ENCODE assay signal across 8 cellular contexts in the genomic region with DNA sequence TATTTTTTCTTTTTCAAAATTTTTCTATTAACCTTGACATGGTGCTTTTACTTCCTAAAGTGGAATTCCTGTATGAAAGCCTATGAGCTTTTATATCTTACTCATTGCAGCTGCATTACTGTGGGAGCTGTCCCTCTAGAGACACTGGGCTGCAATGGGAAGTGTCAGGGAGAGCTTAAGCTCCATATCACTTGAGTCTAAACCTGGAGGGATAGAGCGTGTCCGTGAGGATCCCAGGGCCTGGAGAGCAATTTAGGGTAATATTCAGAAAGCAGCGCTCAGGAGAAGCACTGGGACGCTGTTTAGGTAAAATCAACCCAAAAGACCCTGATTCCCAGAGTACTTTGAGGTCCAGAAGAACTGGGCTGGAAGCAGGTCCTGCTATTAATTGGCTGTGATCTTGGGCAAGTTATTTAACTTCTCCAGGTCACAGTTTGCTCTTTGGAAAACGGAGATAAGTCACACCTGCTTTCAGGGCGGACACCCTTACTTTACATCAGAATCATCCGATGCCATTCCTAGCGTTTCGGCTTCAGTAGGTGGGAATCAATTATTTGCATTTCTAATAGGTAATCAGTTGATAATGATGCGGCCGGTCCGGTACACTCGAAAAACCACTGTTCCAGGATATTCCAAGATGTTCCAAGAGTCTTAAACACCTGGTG. TPM values are rescaled to one million over a fixed set of nuclear protein-coding genes. Genes with fewer than 3 reads are reported as not detected.
DNase-seq lines count a peak whose midpoint lies in the region; ATAC-seq, FAIRE-seq and TF ChIP-seq lines count a peak whose summit lies in the region.

No MANE protein-coding gene starts in this region.

- CTCF ChIA-PET in activated naive CD4-positive, alpha-beta T cell treated with anti-CD3 and anti-CD28 coated beads for 36 hours (lab: Charles Lee), result interaction anchor here (0.6 to 0.7 kb wide), 6 partner anchors 85 to 507 kb away, joined by 3 to 4 read pairs (median 3); no protein-coding TSS in a partner anchor
- CTCF ChIA-PET in HepG2 (lab: Yijun Ruan, JAX; ENCODE audit: low intra/inter-chr PET ratio, low total read pairs), result no interaction called here

- POLR2A ChIA-PET in HepG2 (lab: Yijun Ruan, JAX), result interaction anchor here (0.6 to 4.0 kb wide), 32 partner anchors 10 to 695 kb away, joined by 3 to 41 read pairs (median 5); partner anchors contain the start of genes AAR2, CEP250, NFS1 and PHF20

- H3K4me1 Mint-ChIP-seq in activated naive CD4-positive, alpha-beta T cell treated with anti-CD3 and anti-CD28 coated beads for 36 hours (ENCODE audit: low read depth), result peaks cover 19% of the 10 kb centered on the region
- peaks cover 12% of the 10 kb centered on the region for H3K4me1 Mint-ChIP-seq in activated T-helper 2 cell treated with anti-CD3 and anti-CD28 coated beads, Interferon-gamma antibody, Interleukin-2, Interleukin-4, amounts not matched to agents 10 μg/mL and 5 μg/mL and 100 μg/mL, durations not matched to agents 14 hours and 24 hours and 36 hours (ENCODE audit: low read depth)
- H3K4me1 Mint-ChIP-seq in type B pancreatic cell (ENCODE audit: unreplicated experiment), result peaks cover 10% of the 10 kb centered on the region

- peak overlapping the region; percentile 18 for H3K27ac ChIP-seq in HepG2 (ENCODE audit: extremely low read length, insufficient read depth, low read length)

- peaks cover 29% of the 10 kb centered on the region for H3K4me1 ChIP-seq in HepG2 (ENCODE audit: insufficient read depth, low read length)

- H2AFZ ChIP-seq in HepG2 (ENCODE audit: low read length), result peak overlapping the region; percentile 94

- no peak for FAIRE-seq in HepG2 (lab: Jason Lieb, UNC)

- TF ChIP-seq CTCF in HepG2 (CRISPR knock-in tag; IDR thresholded peaks at IDR 0.05), result no peak
- TF ChIP-seq CTCF in type B pancreatic cell (conservative IDR thresholded peaks at IDR 0.05), result no peak

- H3K9me3 ChIP-seq in HepG2 (ENCODE audit: low read length), result no peaks in the 10 kb centered on the region

- no peaks in the 10 kb centered on the region for H3K9me3 Mint-ChIP-seq in activated naive CD4-positive, alpha-beta T cell treated with anti-CD3 and anti-CD28 coated beads for 36 hours
- H3K9me3 Mint-ChIP-seq in activated T-helper 2 cell treated with anti-CD3 and anti-CD28 coated beads, Interferon-gamma antibody, Interleukin-2, Interleukin-4, amounts not matched to agents 10 μg/mL and 5 μg/mL and 100 μg/mL, durations not matched to agents 14 hours and 24 hours and 36 hours, result no peaks in the 10 kb centered on the region
- no peaks in the 10 kb centered on the region for H3K9me3 Mint-ChIP-seq in type B pancreatic cell

- peak overlapping the region; percentile 86 for H3K4me3 Mint-ChIP-seq in activated naive CD4-positive, alpha-beta T cell treated with anti-CD3 and anti-CD28 coated beads for 36 hours
- H3K4me3 Mint-ChIP-seq in activated T-helper 2 cell treated with anti-CD3 and anti-CD28 coated beads, Interferon-gamma antibody, Interleukin-2, Interleukin-4, amounts not matched to agents 10 μg/mL and 5 μg/mL and 100 μg/mL, durations not matched to agents 14 hours and 24 hours and 36 hours (ENCODE audit: low read depth), result peak overlapping the region; percentile 89
- H3K4me3 Mint-ChIP-seq in type B pancreatic cell, result peak overlapping the region; percentile 92

- no peak for DNase-seq in activated naive CD4-positive, alpha-beta T cell treated with anti-CD3 and anti-CD28 coated beads for 36 hours
- no peak for DNase-seq in activated naive CD4-positive, alpha-beta T cell treated with Interleukin-2 at 50 U/mL for 16 hours
- DNase-seq in activated T-helper 2 cell treated with anti-CD3 and anti-CD28 coated beads, Interferon-gamma antibody, Interleukin-2, Interleukin-4, amounts not matched to agents 10 μg/mL and 5 μg/mL and 100 μg/mL, durations not matched to agents 14 hours and 24 hours and 36 hours (ENCODE audit: low spot score), result no peak
- DNase-seq in HepG2 (ENCODE audit: low spot score), result no peak
- no peak for DNase-seq in type B pancreatic cell (ENCODE audit: extremely low spot score, unreplicated experiment)
- DNase-seq in SW 1271 (lab: John Stamatoyannopoulos, UW), result no peak
- no peak for DNase-seq in KG1 (lab: John Stamatoyannopoulos, UW)
- no peak for DNase-seq in AML-193 (lab: John Stamatoyannopoulos, UW)

- peaks cover 6 to 11% of the 10 kb centered on the region in 2 experiments; a peak in 4 of 5 replicates for H3K36me3 ChIP-seq in HepG2 (replicated peaks in 1 of 2; ENCODE audit: control insufficient read depth in 1 of 2, insufficient read depth in 2 of 2, low read length in 2 of 2)

- peak overlapping the region; percentile 64 for H3K9ac ChIP-seq in HepG2 (ENCODE audit: insufficient read depth, low read depth, low read length)

- BruUV-seq in HepG2 (replicated peaks; lab: Mats Ljungman, UMichigan), result TSS peak; percentile 90

- WGBS in HepG2 (ENCODE audit: low lambda C conversion rate), result 7% methylated on average over 13 of the region's 13 CpGs

- intact Hi-C loops in activated naive CD4-positive, alpha-beta T cell treated with anti-CD3 and anti-CD28 coated beads for 36 hours (cut with micrococcal nuclease), result loop anchor here (1.0 to 5.0 kb wide), 4 partner anchors 78 to 231 kb away; partner anchors contain the start of genes CPNE1, PHF20, RBM12 and RBM39
- intact Hi-C loops in activated T-helper 2 cell treated with anti-CD3 and anti-CD28 coated beads, Interferon-gamma antibody, Interleukin-2, Interleukin-4, amounts not matched to agents 10 μg/mL and 5 μg/mL and 100 μg/mL, durations not matched to agents 14 hours and 24 hours and 36 hours (cut with micrococcal nuclease), result loop anchor here (5.0 kb wide), 1 partner anchor 121 kb away; the partner anchor contains the start of genes CPNE1 and RBM12
- intact Hi-C loops in HepG2 (cut with micrococcal nuclease; ENCODE audit: unreplicated experiment), result loop anchor here (5.0 kb wide), 2 partner anchors 74 to 76 kb away; partner anchors contain the start of gene SPAG4

- H3K27me3 ChIP-seq in HepG2 (ENCODE audit: control insufficient read depth in 1 of 2, insufficient read depth in 2 of 2, low read length in 2 of 2), result no peaks in the 10 kb centered on the region

- TF ChIP-seq RAD21 in HepG2 (CRISPR knock-in tag; IDR thresholded peaks at IDR 0.05), result no peak

- H4K20me1 ChIP-seq in HepG2 (ENCODE audit: insufficient read depth, low read length), result no peaks in the 10 kb centered on the region

- peak overlapping the region; percentile 74 to 93 (median 79) for H3K4me3 ChIP-seq in HepG2 (replicated peaks in 1 of 3; ENCODE audit: insufficient read depth in 1 of 3, low read depth in 2 of 3, low read length in 3 of 3)

- no peak for TF ChIP-seq POLR2A in HepG2 (IDR thresholded peaks at IDR 0.05; ENCODE audit: insufficient read depth in 1 of 2, low read depth in 2 of 2, low read length in 2 of 2)

- ATAC-seq in HepG2, result peak; percentile 39

- H3K79me2 ChIP-seq in HepG2 (ENCODE audit: insufficient read depth, low read length), result peaks cover 11% of the 10 kb centered on the region

- in situ Hi-C loops in HepG2 (cut with HindIII; ENCODE audit: extremely low pct_ligation_motif_present, low pct_unique_long_range_greater_than_20kb), result no loop called here

- H3K36me3 Mint-ChIP-seq in activated naive CD4-positive, alpha-beta T cell treated with anti-CD3 and anti-CD28 coated beads for 36 hours (ENCODE audit: low read depth), result peaks cover 4% of the 10 kb centered on the region
- peaks cover 13% of the 10 kb centered on the region for H3K36me3 Mint-ChIP-seq in activated T-helper 2 cell treated with anti-CD3 and anti-CD28 coated beads, Interferon-gamma antibody, Interleukin-2, Interleukin-4, amounts not matched to agents 10 μg/mL and 5 μg/mL and 100 μg/mL, durations not matched to agents 14 hours and 24 hours and 36 hours (ENCODE audit: low read depth)
- peaks cover 8% of the 10 kb centered on the region for H3K36me3 Mint-ChIP-seq in type B pancreatic cell

- no peaks in the 10 kb centered on the region for H3K27me3 Mint-ChIP-seq in activated naive CD4-positive, alpha-beta T cell treated with anti-CD3 and anti-CD28 coated beads for 36 hours (ENCODE audit: low read depth)
- no peaks in the 10 kb centered on the region for H3K27me3 Mint-ChIP-seq in activated T-helper 2 cell treated with anti-CD3 and anti-CD28 coated beads, Interferon-gamma antibody, Interleukin-2, Interleukin-4, amounts not matched to agents 10 μg/mL and 5 μg/mL and 100 μg/mL, durations not matched to agents 14 hours and 24 hours and 36 hours (ENCODE audit: low read depth)
- no peaks in the 10 kb centered on the region for H3K27me3 Mint-ChIP-seq in type B pancreatic cell

- TF ChIP-seq EP300 in HepG2 (IDR thresholded peaks at IDR 0.05; ENCODE audit: low read depth in 2 of 2, low read length in 2 of 2) (no peak), HepG2 (CRISPR knock-in tag; IDR thresholded peaks at IDR 0.05; ENCODE audit: borderline replicate concordance) (no peak)

- H3K4me2 ChIP-seq in HepG2 (ENCODE audit: low read depth, low read length), result peak overlapping the region; percentile 97

- no peak overlapping the region for H3K27ac Mint-ChIP-seq in activated naive CD4-positive, alpha-beta T cell treated with anti-CD3 and anti-CD28 coated beads for 36 hours
- H3K27ac Mint-ChIP-seq in activated T-helper 2 cell treated with anti-CD3 and anti-CD28 coated beads, Interferon-gamma antibody, Interleukin-2, Interleukin-4, amounts not matched to agents 10 μg/mL and 5 μg/mL and 100 μg/mL, durations not matched to agents 14 hours and 24 hours and 36 hours, result no peak overlapping the region
- H3K27ac Mint-ChIP-seq in type B pancreatic cell, result peak overlapping the region; percentile 85

RNA-seq across cellular contexts. Expression of gene ERGIC3, which starts 0.6 kb away (rescaled TPM):
- 100 to 1,000 TPM; 107 to 113 TPM for total RNA-seq in activated naive CD4-positive, alpha-beta T cell treated with anti-CD3 and anti-CD28 coated beads for 36 hours
- 141 and 143 TPM in 2 replicates for total RNA-seq in activated T-helper 2 cell treated with anti-CD3 and anti-CD28 coated beads, Interferon-gamma antibody, Interleukin-2, Interleukin-4, amounts not matched to agents 10 μg/mL and 5 μg/mL and 100 μg/mL, durations not matched to agents 14 hours and 24 hours and 36 hours
- total RNA-seq in HepG2 (2016; rRNA removed; fragmentation: Illumina TruSeq; extraction: Trizol) (224 and 407 TPM in 2 replicates), type B pancreatic cell (ENCODE audit: low replicate concordance) (264 and 288 TPM in 2 replicates)
- 309 and 324 TPM in 2 replicates for total RNA-seq in HepG2 (2016; cell fraction: cytosol; rRNA removed; fragmentation: Illumina TruSeq; extraction: Trizol; ENCODE audit: low read depth)
- 220 and 420 TPM in 2 replicates for total RNA-seq in HepG2 (2016; cell fraction: insoluble cytoplasmic fraction; rRNA removed; fragmentation: Illumina TruSeq; extraction: Trizol)
- total RNA-seq in HepG2 (2016; cell fraction: membrane; rRNA removed; fragmentation: Illumina TruSeq; extraction: Trizol), result 396 and 433 TPM in 2 replicates
- total RNA-seq in HepG2 (2016; cell fraction: nucleus; rRNA removed; fragmentation: Illumina TruSeq; extraction: Trizol), result 264 and 296 TPM in 2 replicates
- 610 and 670 TPM in 2 replicates for polyA plus RNA-seq in HepG2 (2011; rRNA removed)
- polyA plus RNA-seq in HepG2 (2011; cell fraction: cytosol; rRNA removed), result 697 and 907 TPM in 2 replicates
- 512 and 519 TPM in 2 replicates for polyA plus RNA-seq in HepG2 (2011; cell fraction: nucleus; rRNA removed)
- 356 and 493 TPM in 2 replicates for polyA plus RNA-seq in HepG2 (2012)
- 247 and 288 TPM in 2 replicates for polyA plus RNA-seq in HepG2 (2016; cell fraction: cytosol; fragmentation: Illumina TruSeq; extraction: Trizol; ENCODE audit: low read depth)
- polyA plus RNA-seq in HepG2 (2016; cell fraction: insoluble cytoplasmic fraction; fragmentation: Illumina TruSeq; extraction: Trizol; ENCODE audit: low read depth), result 179 and 200 TPM in 2 replicates
- polyA plus RNA-seq in HepG2 (2016; cell fraction: membrane; fragmentation: Illumina TruSeq; extraction: Trizol; ENCODE audit: low read depth), result 343 and 357 TPM in 2 replicates
- 461 and 472 TPM in 2 replicates for polyA plus RNA-seq in HepG2 (2016; cell fraction: nucleus; fragmentation: Illumina TruSeq; extraction: Trizol; ENCODE audit: insufficient read depth, low read depth)
- polyA minus RNA-seq in HepG2 (2011; rRNA and poly(A)+ RNA removed; ENCODE audit: low replicate concordance), result 491 and 704 TPM in 2 replicates
- polyA minus RNA-seq in HepG2 (2011; cell fraction: cytosol; rRNA and poly(A)+ RNA removed), result 143 and 159 TPM in 2 replicates
- polyA minus RNA-seq in HepG2 (2011; cell fraction: nucleus; rRNA and poly(A)+ RNA removed), result 106 and 126 TPM in 2 replicates

RNA-seq across cellular contexts. Expression of gene C20orf173, which starts 11.8 kb away (rescaled TPM):
- not detected for total RNA-seq in activated naive CD4-positive, alpha-beta T cell treated with anti-CD3 and anti-CD28 coated beads for 36 hours
- total RNA-seq in activated T-helper 2 cell treated with anti-CD3 and anti-CD28 coated beads, Interferon-gamma antibody, Interleukin-2, Interleukin-4, amounts not matched to agents 10 μg/mL and 5 μg/mL and 100 μg/mL, durations not matched to agents 14 hours and 24 hours and 36 hours, result not detected in 2 replicates
- total RNA-seq in HepG2 (2016; rRNA removed; fragmentation: Illumina TruSeq; extraction: Trizol) (not detected in 2 replicates), type B pancreatic cell (ENCODE audit: low replicate concordance) (not detected in 2 replicates)
- not detected in 2 replicates for total RNA-seq in HepG2 (2016; cell fraction: cytosol; rRNA removed; fragmentation: Illumina TruSeq; extraction: Trizol; ENCODE audit: low read depth)
- total RNA-seq in HepG2 (2016; cell fraction: insoluble cytoplasmic fraction; rRNA removed; fragmentation: Illumina TruSeq; extraction: Trizol), result not detected in 2 replicates
- total RNA-seq in HepG2 (2016; cell fraction: membrane; rRNA removed; fragmentation: Illumina TruSeq; extraction: Trizol), result not detected in 2 replicates
- not detected in 2 replicates for total RNA-seq in HepG2 (2016; cell fraction: nucleus; rRNA removed; fragmentation: Illumina TruSeq; extraction: Trizol)
- not detected in 2 replicates for polyA plus RNA-seq in HepG2 (2011; rRNA removed)
- not detected in 2 replicates for polyA plus RNA-seq in HepG2 (2011; cell fraction: cytosol; rRNA removed)
- not detected in 2 replicates for polyA plus RNA-seq in HepG2 (2011; cell fraction: nucleus; rRNA removed)
- polyA plus RNA-seq in HepG2 (2012), result not detected in 2 replicates
- polyA plus RNA-seq in HepG2 (2016; cell fraction: cytosol; fragmentation: Illumina TruSeq; extraction: Trizol; ENCODE audit: low read depth), result not detected in 2 replicates
- not detected in 2 replicates for polyA plus RNA-seq in HepG2 (2016; cell fraction: insoluble cytoplasmic fraction; fragmentation: Illumina TruSeq; extraction: Trizol; ENCODE audit: low read depth)
- not detected in 2 replicates for polyA plus RNA-seq in HepG2 (2016; cell fraction: membrane; fragmentation: Illumina TruSeq; extraction: Trizol; ENCODE audit: low read depth)
- polyA plus RNA-seq in HepG2 (2016; cell fraction: nucleus; fragmentation: Illumina TruSeq; extraction: Trizol; ENCODE audit: insufficient read depth, low read depth), result not detected in 2 replicates
- polyA minus RNA-seq in HepG2 (2011; rRNA and poly(A)+ RNA removed; ENCODE audit: low replicate concordance), result not detected in 2 replicates
- not detected in 2 replicates for polyA minus RNA-seq in HepG2 (2011; cell fraction: cytosol; rRNA and poly(A)+ RNA removed)
- polyA minus RNA-seq in HepG2 (2011; cell fraction: nucleus; rRNA and poly(A)+ RNA removed), result not detected in 2 replicates
